Comparison of ENCODE assay signal across 3 cellular contexts in the genomic region with DNA sequence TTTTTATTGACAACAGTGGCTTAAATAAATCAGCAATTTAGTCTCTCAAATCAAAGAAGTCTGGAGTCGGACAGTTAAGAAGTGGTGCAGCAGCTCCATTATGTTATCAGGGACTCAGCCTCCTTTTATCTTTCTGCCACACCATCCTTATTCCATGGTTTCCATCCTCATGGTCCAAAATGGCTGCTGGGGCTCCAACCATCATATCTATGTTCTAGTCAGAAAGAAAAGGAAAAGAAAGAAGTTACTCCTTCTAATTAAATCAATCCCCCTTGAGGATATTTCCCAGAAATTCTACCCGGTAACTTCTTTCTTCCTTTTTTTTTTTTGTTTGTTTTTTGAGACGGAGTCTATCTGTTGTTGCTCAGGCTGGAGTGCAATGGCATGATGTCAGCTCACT.
A peak's percentile ranks its signal among the peaks of the same experiment; 100 is the strongest.
TF ChIP-seq lines count a peak whose summit lies in the region.

No MANE protein-coding gene starts in this region.

TF ChIP-seq in HEK293, 187 proteins besides CTCF, POLR2A, EP300 and RAD21:
- no peak for TF ChIP-seq SALL2 (tag by site-specific recombination; IDR thresholded peaks at IDR 0.05; ENCODE audit: borderline replicate concordance)
- TF ChIP-seq, protein P1, sequence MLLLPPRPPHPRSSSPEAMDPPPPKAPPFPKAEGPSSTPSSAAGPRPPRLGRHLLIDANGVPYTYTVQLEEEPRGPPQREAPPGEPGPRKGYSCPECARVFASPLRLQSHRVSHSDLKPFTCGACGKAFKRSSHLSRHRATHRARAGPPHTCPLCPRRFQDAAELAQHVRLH (tag by site-specific recombination; IDR thresholded peaks at IDR 0.05): peak; percentile 38; the same call in 1 of the 2 replicates
TF ChIP-seq in HEK293: peak in this region for 1.

TF ChIP-seq in K562, 482 proteins besides CTCF, POLR2A, EP300 and RAD21:
- TF ChIP-seq SRSF1 (IDR thresholded peaks at IDR 0.05; ENCODE audit: low read depth, low read length): no peak
- peak; percentile 68 for TF ChIP-seq RBM25 (IDR thresholded peaks at IDR 0.05; ENCODE audit: low read depth, low read length, severe bottlenecking)
- TF ChIP-seq MTA2 (IDR thresholded peaks at IDR 0.05; ENCODE audit: low read depth): no peak

TF ChIP-seq in H1, 55 proteins besides CTCF, POLR2A, EP300 and RAD21:
- no peak for TF ChIP-seq POU5F1 (IDR thresholded peaks at IDR 0.05; ENCODE audit: low read depth, low read length)
- TF ChIP-seq GTF2F1 (IDR thresholded peaks at IDR 0.05; ENCODE audit: borderline replicate concordance, low read depth, low read length): no peak
- TF ChIP-seq EGR1 (IDR thresholded peaks at IDR 0.05; ENCODE audit: borderline replicate concordance, low read depth, low read length): no peak
- peak; percentile 56; the same call in 1 of the 2 replicates for TF ChIP-seq KDM1A (IDR thresholded peaks at IDR 0.05; ENCODE audit: borderline replicate concordance, low read length)
